1 cellular context compared by ENCODE assay signal in the genomic region with DNA sequence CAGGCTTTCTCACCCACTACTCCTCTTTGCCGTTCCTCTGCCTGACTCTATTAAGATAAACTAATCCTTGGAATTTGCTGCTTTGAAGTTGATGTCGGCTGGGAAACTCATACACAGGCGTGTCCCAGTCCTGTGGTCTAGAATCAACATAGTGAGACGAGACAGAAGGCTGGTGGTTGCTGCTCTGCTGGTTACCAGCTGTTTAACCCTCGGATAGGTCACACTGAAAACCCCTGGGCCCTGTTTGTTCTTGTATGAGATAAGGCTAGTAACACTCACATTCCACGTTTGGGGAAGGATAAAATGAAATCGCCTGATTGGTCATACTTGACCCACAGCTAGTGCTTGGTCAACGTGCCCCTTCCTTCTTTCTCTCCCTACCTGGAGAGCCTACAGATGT.
TF ChIP-seq lines count a peak whose summit lies in the region.

No MANE protein-coding gene starts in this region.

TF ChIP-seq in HepG2, 621 proteins besides CTCF, POLR2A, EP300 and RAD21 (continued from another document):
- no peak for TF ChIP-seq RBFOX2 (IDR thresholded peaks at IDR 0.05; ENCODE audit: low read depth, low read length)
- TF ChIP-seq SRSF9 (IDR thresholded peaks at IDR 0.05; ENCODE audit: borderline replicate concordance, insufficient read depth, low read depth, low read length, poor library complexity, severe bottlenecking), result no peak
- TF ChIP-seq MXD4 (CRISPR knock-in tag; IDR thresholded peaks at IDR 0.05), result no peak
- no peak for TF ChIP-seq XBP1 (CRISPR knock-in tag; IDR thresholded peaks at IDR 0.05)
- TF ChIP-seq FIP1L1 (IDR thresholded peaks at IDR 0.05; ENCODE audit: borderline replicate concordance, insufficient read depth, low read depth, low read length), result no peak
- TF ChIP-seq SMARCE1 (IDR thresholded peaks at IDR 0.05; ENCODE audit: borderline replicate concordance), result no peak
- TF ChIP-seq SMC3 (IDR thresholded peaks at IDR 0.05; ENCODE audit: low read length), result no peak
- no peak for TF ChIP-seq THYN1 (CRISPR knock-in tag; IDR thresholded peaks at IDR 0.05; ENCODE audit: borderline replicate concordance, low read depth)
- TF ChIP-seq, protein P1, sequence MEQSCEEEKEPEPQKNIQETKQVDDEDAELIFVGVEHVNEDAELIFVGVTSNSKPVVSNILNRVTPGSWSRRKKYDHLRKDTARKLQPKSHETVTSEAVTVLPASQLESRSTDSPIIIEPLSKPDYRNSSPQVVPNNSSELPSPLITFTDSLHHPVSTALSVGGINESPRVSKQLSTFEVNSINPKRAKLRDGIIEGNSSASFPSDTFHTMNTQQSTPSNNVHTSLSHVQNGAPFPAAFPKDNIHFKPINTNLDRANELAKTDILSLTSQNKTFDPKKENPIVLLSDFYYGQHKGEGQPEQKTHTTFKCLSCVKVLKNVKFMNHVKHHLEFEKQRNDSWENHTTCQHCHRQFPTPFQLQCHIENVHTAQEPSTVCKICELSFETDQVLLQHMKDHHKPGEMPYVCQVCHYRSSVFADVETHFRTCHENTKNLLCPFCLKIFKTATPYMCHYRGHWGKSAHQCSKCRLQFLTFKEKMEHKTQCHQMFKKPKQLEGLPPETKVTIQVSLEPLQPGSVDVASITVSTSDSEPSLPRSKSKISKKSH (CRISPR knock-in tag; IDR thresholded peaks at IDR 0.05; ENCODE audit: borderline replicate concordance), result no peak
- no peak for TF ChIP-seq ZNF12 (CRISPR knock-in tag; IDR thresholded peaks at IDR 0.05)
- no peak for TF ChIP-seq ZSCAN29 (CRISPR knock-in tag; conservative IDR thresholded peaks at IDR 0.05)
